1 cellular context compared by ENCODE assay signal in genomic region chr10:127279334-127279774, GRCh38.
A peak's percentile ranks its signal among the peaks of the same experiment; 100 is the strongest.
TF ChIP-seq lines count a peak whose summit lies in the region.

No MANE protein-coding gene starts in this region.

TF ChIP-seq in HepG2, 621 proteins besides CTCF, POLR2A, EP300 and RAD21 (continued from another document and continues in another):
- TF ChIP-seq FOXK1 (CRISPR knock-in tag; IDR thresholded peaks at IDR 0.05; ENCODE audit: borderline replicate concordance, low read depth) (peak; percentile 69; the same call in 1 of the 2 replicates), ZMYM4 (CRISPR knock-in tag; IDR thresholded peaks at IDR 0.05) (peak; percentile 69), GFI1 (CRISPR knock-in tag; IDR thresholded peaks at IDR 0.05; ENCODE audit: borderline replicate concordance) (peak; percentile 78; the same call in 1 of the 2 replicates), SAP130 (CRISPR knock-in tag; IDR thresholded peaks at IDR 0.05; ENCODE audit: low read depth) (peak; percentile 72), PITX1 (CRISPR knock-in tag; IDR thresholded peaks at IDR 0.05) (peak; percentile 52; the same call in 1 of the 2 replicates), ZNF24 (IDR thresholded peaks at IDR 0.05) (0 out of 2 replicates have a peak, but pooled peaks have one; percentile 21), NR2F2 (IDR thresholded peaks at IDR 0.05; ENCODE audit: borderline replicate concordance, low read depth) (peak; percentile 88), HHEX (CRISPR knock-in tag; IDR thresholded peaks at IDR 0.05) (peak; percentile 81), CREM (IDR thresholded peaks at IDR 0.05) (peak; percentile 77), CREM (CRISPR knock-in tag; IDR thresholded peaks at IDR 0.05) (no peak), BCL6 (CRISPR knock-in tag; IDR thresholded peaks at IDR 0.05) (peak; percentile 47; the same call in 1 of the 2 replicates), DNMT1 (CRISPR knock-in tag; IDR thresholded peaks at IDR 0.05) (no peak), SAFB2 (CRISPR knock-in tag; IDR thresholded peaks at IDR 0.05; ENCODE audit: borderline replicate concordance, low read depth) (no peak; the same call in 1 of the 2 replicates), PAXIP1 (CRISPR knock-in tag; conservative IDR thresholded peaks at IDR 0.05) (peak; percentile 92), MBD4 (IDR thresholded peaks at IDR 0.05; ENCODE audit: borderline replicate concordance, low read length) (peak; percentile 59; the same call in 1 of the 2 replicates), KLF9 (CRISPR knock-in tag; IDR thresholded peaks at IDR 0.05; ENCODE audit: low read depth) (no peak), ARNTL (CRISPR knock-in tag; IDR thresholded peaks at IDR 0.05) (peak; percentile 60; the same call in 1 of the 2 replicates), ZNF652 (CRISPR knock-in tag; IDR thresholded peaks at IDR 0.05; ENCODE audit: borderline replicate concordance, low read depth) (0 out of 2 replicates have a peak, but pooled peaks have one; percentile 64), KDM6A (CRISPR knock-in tag; IDR thresholded peaks at IDR 0.05; ENCODE audit: low read depth) (peak; percentile 60; the same call in 1 of the 2 replicates), PRMT3 (CRISPR knock-in tag; IDR thresholded peaks at IDR 0.05; ENCODE audit: borderline replicate concordance, low read depth) (no peak), ZBTB7A (CRISPR knock-in tag; IDR thresholded peaks at IDR 0.05) (no peak), CEBPB (IDR thresholded peaks at IDR 0.05; ENCODE audit: borderline replicate concordance, low read depth, low read length) (peak; percentile 31; the same call in 1 of the 2 replicates), GZF1 (CRISPR knock-in tag; IDR thresholded peaks at IDR 0.05) (no peak), ZNF432 (CRISPR knock-in tag; IDR thresholded peaks at IDR 0.05; ENCODE audit: borderline replicate concordance) (no peak), TSC22D2 (CRISPR knock-in tag; IDR thresholded peaks at IDR 0.05; ENCODE audit: borderline replicate concordance) (no peak), PHF21A (CRISPR knock-in tag; IDR thresholded peaks at IDR 0.05) (peak; percentile 73), ZNF552 (CRISPR knock-in tag; IDR thresholded peaks at IDR 0.05; ENCODE audit: borderline replicate concordance) (no peak), ZNF251 (CRISPR knock-in tag; IDR thresholded peaks at IDR 0.05) (no peak), SNAPC5 (CRISPR knock-in tag; IDR thresholded peaks at IDR 0.05; ENCODE audit: borderline replicate concordance) (no peak), ISL2 (CRISPR knock-in tag; IDR thresholded peaks at IDR 0.05) (peak; percentile 70), KDM5A (IDR thresholded peaks at IDR 0.05; ENCODE audit: borderline replicate concordance, low read length) (no peak), ZNF292 (CRISPR knock-in tag; IDR thresholded peaks at IDR 0.05; ENCODE audit: borderline replicate concordance, low read depth) (peak; percentile 21; the same call in 1 of the 2 replicates), ZSCAN29 (CRISPR knock-in tag; conservative IDR thresholded peaks at IDR 0.05) (0 out of 2 replicates have a peak, but pooled peaks have one; percentile 72), RAD51 (IDR thresholded peaks at IDR 0.05; ENCODE audit: borderline replicate concordance) (peak; percentile 38; the same call in 1 of the 2 replicates), ATF1 (CRISPR knock-in tag; IDR thresholded peaks at IDR 0.05) (peak; percentile 42; the same call in 1 of the 2 replicates), CREB1 (IDR thresholded peaks at IDR 0.05) (no peak), CREB1 (CRISPR knock-in tag; IDR thresholded peaks at IDR 0.05) (peak; percentile 43), NFYB (CRISPR knock-in tag; IDR thresholded peaks at IDR 0.05) (peak; percentile 53; the same call in 1 of the 2 replicates), FOXP1 (IDR thresholded peaks at IDR 0.05) (no peak), FOXP1 (CRISPR knock-in tag; IDR thresholded peaks at IDR 0.05) (peak; percentile 83; the same call in 1 of the 2 replicates), TCF12 (IDR thresholded peaks at IDR 0.05) (no peak), TCF12 (CRISPR knock-in tag; IDR thresholded peaks at IDR 0.05) (0 out of 2 replicates have a peak, but pooled peaks have one; percentile 26), ZNF256 (CRISPR knock-in tag; conservative IDR thresholded peaks at IDR 0.05) (no peak), FOXJ3 (CRISPR knock-in tag; IDR thresholded peaks at IDR 0.05; ENCODE audit: borderline replicate concordance) (peak; percentile 86; the same call in 1 of the 2 replicates), RXRB (CRISPR knock-in tag; IDR thresholded peaks at IDR 0.05; ENCODE audit: borderline replicate concordance) (peak; percentile 72; the same call in 1 of the 2 replicates), HOMEZ (CRISPR knock-in tag; IDR thresholded peaks at IDR 0.05; ENCODE audit: low read depth) (peak; percentile 47; the same call in 1 of the 2 replicates)
- TF ChIP-seq, protein P1, sequence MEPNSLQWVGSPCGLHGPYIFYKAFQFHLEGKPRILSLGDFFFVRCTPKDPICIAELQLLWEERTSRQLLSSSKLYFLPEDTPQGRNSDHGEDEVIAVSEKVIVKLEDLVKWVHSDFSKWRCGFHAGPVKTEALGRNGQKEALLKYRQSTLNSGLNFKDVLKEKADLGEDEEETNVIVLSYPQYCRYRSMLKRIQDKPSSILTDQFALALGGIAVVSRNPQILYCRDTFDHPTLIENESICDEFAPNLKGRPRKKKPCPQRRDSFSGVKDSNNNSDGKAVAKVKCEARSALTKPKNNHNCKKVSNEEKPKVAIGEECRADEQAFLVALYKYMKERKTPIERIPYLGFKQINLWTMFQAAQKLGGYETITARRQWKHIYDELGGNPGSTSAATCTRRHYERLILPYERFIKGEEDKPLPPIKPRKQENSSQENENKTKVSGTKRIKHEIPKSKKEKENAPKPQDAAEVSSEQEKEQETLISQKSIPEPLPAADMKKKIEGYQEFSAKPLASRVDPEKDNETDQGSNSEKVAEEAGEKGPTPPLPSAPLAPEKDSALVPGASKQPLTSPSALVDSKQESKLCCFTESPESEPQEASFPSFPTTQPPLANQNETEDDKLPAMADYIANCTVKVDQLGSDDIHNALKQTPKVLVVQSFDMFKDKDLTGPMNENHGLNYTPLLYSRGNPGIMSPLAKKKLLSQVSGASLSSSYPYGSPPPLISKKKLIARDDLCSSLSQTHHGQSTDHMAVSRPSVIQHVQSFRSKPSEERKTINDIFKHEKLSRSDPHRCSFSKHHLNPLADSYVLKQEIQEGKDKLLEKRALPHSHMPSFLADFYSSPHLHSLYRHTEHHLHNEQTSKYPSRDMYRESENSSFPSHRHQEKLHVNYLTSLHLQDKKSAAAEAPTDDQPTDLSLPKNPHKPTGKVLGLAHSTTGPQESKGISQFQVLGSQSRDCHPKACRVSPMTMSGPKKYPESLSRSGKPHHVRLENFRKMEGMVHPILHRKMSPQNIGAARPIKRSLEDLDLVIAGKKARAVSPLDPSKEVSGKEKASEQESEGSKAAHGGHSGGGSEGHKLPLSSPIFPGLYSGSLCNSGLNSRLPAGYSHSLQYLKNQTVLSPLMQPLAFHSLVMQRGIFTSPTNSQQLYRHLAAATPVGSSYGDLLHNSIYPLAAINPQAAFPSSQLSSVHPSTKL (CRISPR knock-in tag; IDR thresholded peaks at IDR 0.05) = peak; percentile 86
- TF ChIP-seq, protein P2, sequence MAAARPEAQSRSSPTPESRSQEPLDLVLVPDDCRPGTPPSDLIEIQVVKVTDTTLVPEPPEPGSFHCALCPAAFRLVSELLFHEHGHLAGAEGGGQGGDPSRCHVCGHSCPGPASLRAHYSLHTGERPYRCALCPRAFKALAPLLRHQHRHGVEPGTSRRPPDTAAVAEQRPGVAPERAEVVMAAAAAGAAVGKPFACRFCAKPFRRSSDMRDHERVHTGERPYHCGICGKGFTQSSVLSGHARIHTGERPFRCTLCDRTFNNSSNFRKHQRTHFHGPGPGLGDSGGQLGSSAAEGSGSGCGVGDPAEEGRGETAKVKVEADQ (CRISPR knock-in tag; IDR thresholded peaks at IDR 0.05; ENCODE audit: borderline replicate concordance) = no peak
- TF ChIP-seq, protein P3, sequence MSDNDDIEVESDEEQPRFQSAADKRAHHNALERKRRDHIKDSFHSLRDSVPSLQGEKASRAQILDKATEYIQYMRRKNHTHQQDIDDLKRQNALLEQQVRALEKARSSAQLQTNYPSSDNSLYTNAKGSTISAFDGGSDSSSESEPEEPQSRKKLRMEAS (IDR thresholded peaks at IDR 0.05) = peak; percentile 45; the same call in 1 of the 2 replicates
- TF ChIP-seq, protein P4, sequence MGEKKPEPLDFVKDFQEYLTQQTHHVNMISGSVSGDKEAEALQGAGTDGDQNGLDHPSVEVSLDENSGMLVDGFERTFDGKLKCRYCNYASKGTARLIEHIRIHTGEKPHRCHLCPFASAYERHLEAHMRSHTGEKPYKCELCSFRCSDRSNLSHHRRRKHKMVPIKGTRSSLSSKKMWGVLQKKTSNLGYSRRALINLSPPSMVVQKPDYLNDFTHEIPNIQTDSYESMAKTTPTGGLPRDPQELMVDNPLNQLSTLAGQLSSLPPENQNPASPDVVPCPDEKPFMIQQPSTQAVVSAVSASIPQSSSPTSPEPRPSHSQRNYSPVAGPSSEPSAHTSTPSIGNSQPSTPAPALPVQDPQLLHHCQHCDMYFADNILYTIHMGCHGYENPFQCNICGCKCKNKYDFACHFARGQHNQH (CRISPR knock-in tag; IDR thresholded peaks at IDR 0.05) = peak; percentile 51; the same call in 1 of the 2 replicates
- TF ChIP-seq, protein P5, sequence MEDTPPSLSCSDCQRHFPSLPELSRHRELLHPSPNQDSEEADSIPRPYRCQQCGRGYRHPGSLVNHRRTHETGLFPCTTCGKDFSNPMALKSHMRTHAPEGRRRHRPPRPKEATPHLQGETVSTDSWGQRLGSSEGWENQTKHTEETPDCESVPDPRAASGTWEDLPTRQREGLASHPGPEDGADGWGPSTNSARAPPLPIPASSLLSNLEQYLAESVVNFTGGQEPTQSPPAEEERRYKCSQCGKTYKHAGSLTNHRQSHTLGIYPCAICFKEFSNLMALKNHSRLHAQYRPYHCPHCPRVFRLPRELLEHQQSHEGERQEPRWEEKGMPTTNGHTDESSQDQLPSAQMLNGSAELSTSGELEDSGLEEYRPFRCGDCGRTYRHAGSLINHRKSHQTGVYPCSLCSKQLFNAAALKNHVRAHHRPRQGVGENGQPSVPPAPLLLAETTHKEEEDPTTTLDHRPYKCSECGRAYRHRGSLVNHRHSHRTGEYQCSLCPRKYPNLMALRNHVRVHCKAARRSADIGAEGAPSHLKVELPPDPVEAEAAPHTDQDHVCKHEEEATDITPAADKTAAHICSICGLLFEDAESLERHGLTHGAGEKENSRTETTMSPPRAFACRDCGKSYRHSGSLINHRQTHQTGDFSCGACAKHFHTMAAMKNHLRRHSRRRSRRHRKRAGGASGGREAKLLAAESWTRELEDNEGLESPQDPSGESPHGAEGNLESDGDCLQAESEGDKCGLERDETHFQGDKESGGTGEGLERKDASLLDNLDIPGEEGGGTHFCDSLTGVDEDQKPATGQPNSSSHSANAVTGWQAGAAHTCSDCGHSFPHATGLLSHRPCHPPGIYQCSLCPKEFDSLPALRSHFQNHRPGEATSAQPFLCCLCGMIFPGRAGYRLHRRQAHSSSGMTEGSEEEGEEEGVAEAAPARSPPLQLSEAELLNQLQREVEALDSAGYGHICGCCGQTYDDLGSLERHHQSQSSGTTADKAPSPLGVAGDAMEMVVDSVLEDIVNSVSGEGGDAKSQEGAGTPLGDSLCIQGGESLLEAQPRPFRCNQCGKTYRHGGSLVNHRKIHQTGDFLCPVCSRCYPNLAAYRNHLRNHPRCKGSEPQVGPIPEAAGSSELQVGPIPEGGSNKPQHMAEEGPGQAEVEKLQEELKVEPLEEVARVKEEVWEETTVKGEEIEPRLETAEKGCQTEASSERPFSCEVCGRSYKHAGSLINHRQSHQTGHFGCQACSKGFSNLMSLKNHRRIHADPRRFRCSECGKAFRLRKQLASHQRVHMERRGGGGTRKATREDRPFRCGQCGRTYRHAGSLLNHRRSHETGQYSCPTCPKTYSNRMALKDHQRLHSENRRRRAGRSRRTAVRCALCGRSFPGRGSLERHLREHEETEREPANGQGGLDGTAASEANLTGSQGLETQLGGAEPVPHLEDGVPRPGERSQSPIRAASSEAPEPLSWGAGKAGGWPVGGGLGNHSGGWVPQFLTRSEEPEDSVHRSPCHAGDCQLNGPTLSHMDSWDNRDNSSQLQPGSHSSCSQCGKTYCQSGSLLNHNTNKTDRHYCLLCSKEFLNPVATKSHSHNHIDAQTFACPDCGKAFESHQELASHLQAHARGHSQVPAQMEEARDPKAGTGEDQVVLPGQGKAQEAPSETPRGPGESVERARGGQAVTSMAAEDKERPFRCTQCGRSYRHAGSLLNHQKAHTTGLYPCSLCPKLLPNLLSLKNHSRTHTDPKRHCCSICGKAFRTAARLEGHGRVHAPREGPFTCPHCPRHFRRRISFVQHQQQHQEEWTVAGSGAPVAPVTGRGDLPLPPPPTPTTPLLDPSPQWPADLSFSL (CRISPR knock-in tag; IDR thresholded peaks at IDR 0.05) = no peak
